In genomic region chr12:124835652-124836410, GRCh38 we compare ENCODE assay signal across 26 cellular contexts. TPM values are rescaled to one million over a fixed set of nuclear protein-coding genes. Genes with fewer than 3 reads are reported as not detected.
A peak's percentile ranks its signal among the peaks of the same experiment; 100 is the strongest.
DNase-seq lines count a peak whose midpoint lies in the region; ATAC-seq, FAIRE-seq and TF ChIP-seq lines count a peak whose summit lies in the region.
"Had no signal": no experiment of that assay in that cellular context is flagged by ENCODE, and none has a peak within 500 bp of the region (broad histone marks: within the 10 kb centered on the region; RNA-seq: fewer than 3 reads in every experiment).

No MANE protein-coding gene starts in this region.

- H3K9me3 ChIP-seq in IMR-90 (ENCODE audit: control insufficient read depth, insufficient read depth, low read length) (no peaks in the 10 kb centered on the region), HepG2 (ENCODE audit: low read length) (no peaks in the 10 kb centered on the region)
- no peaks in the 10 kb centered on the region for H3K9me3 ChIP-seq in CD8-positive, alpha-beta memory T cell (ENCODE audit: low read length)

- H3K79me1 ChIP-seq in IMR-90 (ENCODE audit: low read depth in 1 of 2, low read length in 2 of 2), result no peaks in the 10 kb centered on the region; a peak in 1 of 4 replicates

- H2AFZ ChIP-seq in IMR-90 (replicated peaks; ENCODE audit: low read length, poor library complexity) (no peak overlapping the region), HepG2 (ENCODE audit: low read length) (no peak overlapping the region)

- no peaks in the 10 kb centered on the region for H3K9me3 Mint-ChIP-seq in CD8-positive, alpha-beta memory T cell
- H3K9me3 Mint-ChIP-seq: activated naive CD4-positive, alpha-beta T cell treated with anti-CD3 and anti-CD28 coated beads, Interleukin-2, amount 50 U/mL, for 72 hours; stimulated activated effector memory CD8-positive, alpha-beta T cell treated with anti-CD3 and anti-CD28 coated beads, Interleukin-12 subunit alpha, Interleukin-12 subunit beta, amount 100 ng/mL, for 72 hours had no signal

- H3K27me3 ChIP-seq in IMR-90 (ENCODE audit: control insufficient read depth, insufficient read depth, low read length) (no peaks in the 10 kb centered on the region), HepG2 (ENCODE audit: control insufficient read depth in 1 of 2, insufficient read depth in 2 of 2, low read length in 2 of 2) (no peaks in the 10 kb centered on the region)
- H3K27me3 ChIP-seq in CD8-positive, alpha-beta memory T cell (ENCODE audit: insufficient read depth, low read length, poor library complexity, severe bottlenecking), result no peaks in the 10 kb centered on the region

- H2BK20ac ChIP-seq in IMR-90 (ENCODE audit: low read depth, low read length), result no peak overlapping the region

- H3K4me1 ChIP-seq in IMR-90 (ENCODE audit: control insufficient read depth, insufficient read depth, low read length) (peaks cover 5% of the 10 kb centered on the region), HepG2 (ENCODE audit: insufficient read depth, low read length) (peaks cover 95% of the 10 kb centered on the region)
- no peaks in the 10 kb centered on the region for H3K4me1 ChIP-seq in CD8-positive, alpha-beta memory T cell (ENCODE audit: insufficient read depth, low read length)

- BruUV-seq in IMR-90 (replicated peaks; lab: Mats Ljungman, UMichigan) (no TSS peak), HepG2 (replicated peaks; lab: Mats Ljungman, UMichigan) (no TSS peak)

- no peak overlapping the region for H3K56ac ChIP-seq in IMR-90 (ENCODE audit: extremely low read depth, insufficient read depth, low read length)

- no peak overlapping the region for H2BK5ac ChIP-seq in IMR-90 (ENCODE audit: low read depth, low read length, poor library complexity, severe bottlenecking)

- dilution Hi-C loops in IMR-90 (cut with HindIII; ENCODE audit: low sequenced_read_pairs, unreplicated experiment), result no loop called here

- TF ChIP-seq RAD21 in IMR-90 (IDR thresholded peaks at IDR 0.05; ENCODE audit: low read length) (no peak), HepG2 (CRISPR knock-in tag; IDR thresholded peaks at IDR 0.05) (no peak)

- H3K4ac ChIP-seq in IMR-90 (ENCODE audit: low read depth, low read length), result peak overlapping the region; percentile 17; the same call in 1 of the 2 replicates

- CTCF ChIA-PET in IMR-90 (lab: Yijun Ruan, JAX) (no interaction called here), HepG2 (lab: Yijun Ruan, JAX; ENCODE audit: low intra/inter-chr PET ratio, low total read pairs) (no interaction called here)
- CTCF ChIA-PET in CD8-positive, alpha-beta memory T cell (lab: Charles Lee), result no interaction called here

- peak overlapping the region in 1 of 8 donors; percentile 35 for H3K27ac Mint-ChIP-seq in CD8-positive, alpha-beta memory T cell
- H3K27ac Mint-ChIP-seq: activated naive CD4-positive, alpha-beta T cell treated with anti-CD3 and anti-CD28 coated beads, Interleukin-2, amount 50 U/mL, for 72 hours; B cell; stimulated activated effector memory CD8-positive, alpha-beta T cell treated with anti-CD3 and anti-CD28 coated beads, Interleukin-12 subunit alpha, Interleukin-12 subunit beta, amount 100 ng/mL, for 72 hours had no signal

- FAIRE-seq in HepG2 (lab: Jason Lieb, UNC), result no peak
- FAIRE-seq: A204.1, small intestine had no signal

- no peak for TF ChIP-seq POLR2A in IMR-90 (IDR thresholded peaks at IDR 0.05; ENCODE audit: low read depth, low read length)
- no peak for TF ChIP-seq POLR2A in HepG2 (IDR thresholded peaks at IDR 0.05; ENCODE audit: insufficient read depth in 1 of 2, low read depth in 2 of 2, low read length in 2 of 2)

- no peak overlapping the region for H2AK9ac ChIP-seq in IMR-90 (replicated peaks; ENCODE audit: low read depth, low read length, poor library complexity)

- H4K8ac ChIP-seq in IMR-90 (ENCODE audit: low read depth in 2 of 2, low read length in 2 of 2), result no peak overlapping the region

- H3K4me1 Mint-ChIP-seq in CD8-positive, alpha-beta memory T cell, result no peaks in the 10 kb centered on the region
- H3K4me1 Mint-ChIP-seq: B cell; stimulated activated effector memory CD8-positive, alpha-beta T cell treated with anti-CD3 and anti-CD28 coated beads, Interleukin-12 subunit alpha, Interleukin-12 subunit beta, amount 100 ng/mL, for 72 hours had no signal

- no peak overlapping the region for H3K23ac ChIP-seq in IMR-90 (ENCODE audit: low read depth, low read length)

- H3K4me3 ChIP-seq in IMR-90 (ENCODE audit: insufficient read depth, low read depth, low read length), result no peak overlapping the region
- H3K4me3 ChIP-seq in HepG2 (replicated peaks in 1 of 3; ENCODE audit: insufficient read depth in 1 of 3, low read depth in 2 of 3, low read length in 3 of 3), result no peak overlapping the region
- H3K4me3 ChIP-seq in CD8-positive, alpha-beta memory T cell (ENCODE audit: low read length), result no peak overlapping the region

- no peak overlapping the region for H4K91ac ChIP-seq in IMR-90 (ENCODE audit: insufficient read depth, low read depth, low read length)

- H2BK120ac ChIP-seq in IMR-90 (ENCODE audit: low read depth, low read length), result no peak overlapping the region

- no peak overlapping the region for H3K4me3 Mint-ChIP-seq in CD8-positive, alpha-beta memory T cell
- H3K4me3 Mint-ChIP-seq: B cell; stimulated activated effector memory CD8-positive, alpha-beta T cell treated with anti-CD3 and anti-CD28 coated beads, Interleukin-12 subunit alpha, Interleukin-12 subunit beta, amount 100 ng/mL, for 72 hours had no signal

- H3K36me3 ChIP-seq in IMR-90 (ENCODE audit: control insufficient read depth, insufficient read depth, low read length), result no peaks in the 10 kb centered on the region
- H3K36me3 ChIP-seq in HepG2 (replicated peaks in 1 of 2; ENCODE audit: control insufficient read depth in 1 of 2, insufficient read depth in 2 of 2, low read length in 2 of 2), result peaks cover 9 to 30% of the 10 kb centered on the region in 2 experiments; a peak in 4 of 5 replicates
- H3K36me3 ChIP-seq in CD8-positive, alpha-beta memory T cell (ENCODE audit: insufficient read depth, low read length), result no peaks in the 10 kb centered on the region

- peaks cover 0 to 3% of the 10 kb centered on the region in 2 donors for H3K27me3 Mint-ChIP-seq in CD8-positive, alpha-beta memory T cell
- H3K27me3 Mint-ChIP-seq: B cell had no signal

- peaks cover 61% of the 10 kb centered on the region for H3K79me2 ChIP-seq in HepG2 (ENCODE audit: insufficient read depth, low read length)

- no peaks in the 10 kb centered on the region; the same call in 1 of the 2 replicates for H4K20me1 ChIP-seq in IMR-90 (ENCODE audit: insufficient read depth, low read length)
- H4K20me1 ChIP-seq in HepG2 (ENCODE audit: insufficient read depth, low read length), result no peaks in the 10 kb centered on the region

- peaks cover 0 to 1% (median 0%) of the 10 kb centered on the region in 3 donors for H3K36me3 Mint-ChIP-seq in CD8-positive, alpha-beta memory T cell
- H3K36me3 Mint-ChIP-seq: activated naive CD4-positive, alpha-beta T cell treated with anti-CD3 and anti-CD28 coated beads, Interleukin-2, amount 50 U/mL, for 72 hours; stimulated activated effector memory CD8-positive, alpha-beta T cell treated with anti-CD3 and anti-CD28 coated beads, Interleukin-12 subunit alpha, Interleukin-12 subunit beta, amount 100 ng/mL, for 72 hours had no signal

- no peak for TF ChIP-seq EP300 in HepG2 (IDR thresholded peaks at IDR 0.05; ENCODE audit: low read depth in 2 of 2, low read length in 2 of 2)
- TF ChIP-seq EP300 in HepG2 (CRISPR knock-in tag; IDR thresholded peaks at IDR 0.05; ENCODE audit: borderline replicate concordance), result no peak

- no peak overlapping the region for H3K14ac ChIP-seq in IMR-90 (replicated peaks; ENCODE audit: low read depth, low read length)

- ATAC-seq in IMR-90 (ENCODE audit: low read depth), result no peak
- ATAC-seq in HepG2, result no peak
- ATAC-seq in sciatic nerve, result no peak
- ATAC-seq: activated naive CD4-positive, alpha-beta T cell treated with anti-CD3 and anti-CD28 coated beads, Interleukin-2, amount 50 U/mL, for 72 hours; stimulated activated effector memory CD8-positive, alpha-beta T cell treated with anti-CD3 and anti-CD28 coated beads, Interleukin-12 subunit alpha, Interleukin-12 subunit beta, amount 100 ng/mL, for 72 hours had no signal

- in situ Hi-C loops in Caki2 (cut with HindIII; ENCODE audit: low pct_unique_long_range_greater_than_20kb, low sequenced_read_pairs), result no loop called here
- in situ Hi-C loops in IMR-90 (cut with MboI; ENCODE audit: low sequenced_read_pairs), result no loop called here
- in situ Hi-C loops in HepG2 (cut with HindIII; ENCODE audit: extremely low pct_ligation_motif_present, low pct_unique_long_range_greater_than_20kb), result no loop called here

- H3K9me1 ChIP-seq in IMR-90 (ENCODE audit: insufficient read depth, low read length), result peaks cover 6% of the 10 kb centered on the region; the same call in 1 of the 2 replicates

- POLR2A ChIA-PET in IMR-90 (lab: Charles Lee; ENCODE audit: unreplicated experiment), result no interaction called here
- POLR2A ChIA-PET in HepG2 (lab: Yijun Ruan, JAX), result no interaction called here
- POLR2A ChIA-PET in CD8-positive, alpha-beta memory T cell (lab: Charles Lee), result no interaction called here

- H3K27ac ChIP-seq in IMR-90 (ENCODE audit: insufficient read depth, low read length), result no peak overlapping the region
- H3K27ac ChIP-seq in caudate nucleus (ENCODE audit: low read depth, low read length), result peak overlapping the region; percentile 40
- H3K27ac ChIP-seq in HepG2 (ENCODE audit: extremely low read length, insufficient read depth, low read length), result no peak overlapping the region
- no peak overlapping the region for H3K27ac ChIP-seq in CD8-positive, alpha-beta memory T cell (ENCODE audit: low read depth, low read length)

- no peak overlapping the region for H2AK5ac ChIP-seq in IMR-90 (ENCODE audit: low read depth, low read length)

- TF ChIP-seq CTCF in IMR-90 (conservative IDR thresholded peaks at IDR 0.05; ENCODE audit: low read depth, low read length) (no peak), HepG2 (CRISPR knock-in tag; IDR thresholded peaks at IDR 0.05) (no peak)

- WGBS in IMR-90 (ENCODE audit: extremely low coverage in 2 of 2, insufficient read length in 1 of 2), 2 experiments, result 100% methylated on average over 3 of the region's 17 CpGs; no CpG with 5 or more reads in 1 of the 2 experiments
- WGBS in HepG2 (ENCODE audit: low lambda C conversion rate), result 90% methylated on average over 16 of the region's 17 CpGs

- H2BK15ac ChIP-seq in IMR-90 (ENCODE audit: low read depth, low read length), result no peak overlapping the region

- intact Hi-C loops in IMR-90 (cut with micrococcal nuclease), result no loop called here
- intact Hi-C loops in HepG2 (cut with micrococcal nuclease; ENCODE audit: unreplicated experiment), result no loop called here
- intact Hi-C loops in sciatic nerve (cut with DNase I), result no loop called here

- H3K4me2 ChIP-seq in IMR-90 (ENCODE audit: low read depth, low read length) (no peak overlapping the region), HepG2 (ENCODE audit: low read depth, low read length) (no peak overlapping the region)

- no peak overlapping the region for H3K9ac ChIP-seq in IMR-90 (ENCODE audit: low read depth, low read length)
- H3K9ac ChIP-seq in HepG2 (ENCODE audit: insufficient read depth, low read depth, low read length), result no peak overlapping the region

- peak; percentile 26 for DNase-seq in Caki2 (ENCODE audit: low read depth)
- no peak for DNase-seq in IMR-90
- DNase-seq in caudate nucleus (lab: John Stamatoyannopoulos, UW), result peak in 1 of 61 donors; percentile 45
- no peak for DNase-seq in HepG2 (ENCODE audit: low spot score)
- DNase-seq in CD8-positive, alpha-beta memory T cell, result no peak
- DNase-seq in NCI-H524 (lab: John Stamatoyannopoulos, UW), result no peak
- no peak for DNase-seq in NOMO-1 treated with DMSO at 0.1 percent for 48 hours (lab: John Stamatoyannopoulos, UW; ENCODE audit: unreplicated experiment)
- no peak for DNase-seq in sciatic nerve (ENCODE audit: low spot score)
- DNase-seq: activated CD4-positive, alpha-beta T cell treated with anti-CD3 and anti-CD28 coated beads, Interleukin-2, amount 50 U/mL, for 4 hours; activated CD4-positive, CD25-positive, alpha-beta regulatory T cell; activated CD8-positive, alpha-beta memory T cell treated with anti-CD3 and anti-CD28 coated beads, Interleukin-2, amount 50 U/mL, for 4 hours; aorta; DMS79 treated with DMSO at 0.1 percent for 48 hours; H7; mesendoderm; NCI-H2171 treated with DMSO at 0.1 percent for 48 hours; NCI-H526; occipital lobe; SHP77; stimulated activated CD4-positive, alpha-beta T cell treated with anti-CD3 and anti-CD28 coated beads, Interleukin-2, amount 100 ng/mL, for 24 hours; T1000 had no signal

- H3K18ac ChIP-seq in IMR-90 (ENCODE audit: low read depth, low read length), result no peak overlapping the region

- H4K5ac ChIP-seq in IMR-90 (ENCODE audit: low read depth, low read length), result no peak overlapping the region

RNA-seq across cellular contexts. Expression of gene SCARB1, which starts 27.8 kb away (rescaled TPM):
- total RNA-seq in Caki2 (2014; rRNA removed; shearing (Covaris generic); ENCODE audit: low replicate concordance), result 83.6 and 119 TPM in 2 replicates
- total RNA-seq in IMR-90 (2012; rRNA removed) (3.0 and 3.6 TPM in 2 replicates), HepG2 (2016; rRNA removed; fragmentation: Illumina TruSeq; extraction: Trizol) (33.2 and 63.4 TPM in 2 replicates), sciatic nerve (69.2 TPM)
- polyA plus RNA-seq in IMR-90 (2012; rRNA removed) (24.8 and 27.0 TPM in 2 replicates), HepG2 (2011; rRNA removed) (160 and 189 TPM in 2 replicates)
- 20.5 and 47.8 TPM in 2 replicates for polyA plus RNA-seq in IMR-90 (2012; cell fraction: cytosol; rRNA removed)
- polyA plus RNA-seq in IMR-90 (2012; cell fraction: nucleus; rRNA removed; ENCODE audit: low replicate concordance), result 36.2 and 109 TPM in 2 replicates
- total RNA-seq in HepG2 (2016; cell fraction: cytosol; rRNA removed; fragmentation: Illumina TruSeq; extraction: Trizol; ENCODE audit: low read depth), result 10.1 and 11.6 TPM in 2 replicates
- 24.7 and 65.3 TPM in 2 replicates for total RNA-seq in HepG2 (2016; cell fraction: insoluble cytoplasmic fraction; rRNA removed; fragmentation: Illumina TruSeq; extraction: Trizol)
- 32.7 and 33.2 TPM in 2 replicates for total RNA-seq in HepG2 (2016; cell fraction: membrane; rRNA removed; fragmentation: Illumina TruSeq; extraction: Trizol)
- 82.8 and 99.0 TPM in 2 replicates for total RNA-seq in HepG2 (2016; cell fraction: nucleus; rRNA removed; fragmentation: Illumina TruSeq; extraction: Trizol)
- polyA plus RNA-seq in HepG2 (2011; cell fraction: cytosol; rRNA removed), result 208 and 213 TPM in 2 replicates
- polyA plus RNA-seq in HepG2 (2011; cell fraction: nucleus; rRNA removed), result 869 and 1,053 TPM in 2 replicates
- polyA plus RNA-seq in HepG2 (2012), result 214 and 253 TPM in 2 replicates
- 18.1 and 20.1 TPM in 2 replicates for polyA plus RNA-seq in HepG2 (2016; cell fraction: cytosol; fragmentation: Illumina TruSeq; extraction: Trizol; ENCODE audit: low read depth)
- polyA plus RNA-seq in HepG2 (2016; cell fraction: insoluble cytoplasmic fraction; fragmentation: Illumina TruSeq; extraction: Trizol; ENCODE audit: low read depth), result 42.8 and 60.7 TPM in 2 replicates
- 42.2 and 44.0 TPM in 2 replicates for polyA plus RNA-seq in HepG2 (2016; cell fraction: membrane; fragmentation: Illumina TruSeq; extraction: Trizol; ENCODE audit: low read depth)
- 235 and 236 TPM in 2 replicates for polyA plus RNA-seq in HepG2 (2016; cell fraction: nucleus; fragmentation: Illumina TruSeq; extraction: Trizol; ENCODE audit: insufficient read depth, low read depth)
- 104 and 367 TPM in 2 replicates for polyA minus RNA-seq in HepG2 (2011; rRNA and poly(A)+ RNA removed; ENCODE audit: low replicate concordance)
- 143 and 183 TPM in 2 replicates for polyA minus RNA-seq in HepG2 (2011; cell fraction: cytosol; rRNA and poly(A)+ RNA removed)
- 104 and 119 TPM in 2 replicates for polyA minus RNA-seq in HepG2 (2011; cell fraction: nucleus; rRNA and poly(A)+ RNA removed)
- 10 to 100 TPM; 20.4 to 21.6 TPM for total RNA-seq in CD8-positive, alpha-beta memory T cell
- polyA plus RNA-seq in CD8-positive, alpha-beta memory T cell, result 3.6 TPM
